ENCODE assay signal across 2 cellular contexts in the genomic region with DNA sequence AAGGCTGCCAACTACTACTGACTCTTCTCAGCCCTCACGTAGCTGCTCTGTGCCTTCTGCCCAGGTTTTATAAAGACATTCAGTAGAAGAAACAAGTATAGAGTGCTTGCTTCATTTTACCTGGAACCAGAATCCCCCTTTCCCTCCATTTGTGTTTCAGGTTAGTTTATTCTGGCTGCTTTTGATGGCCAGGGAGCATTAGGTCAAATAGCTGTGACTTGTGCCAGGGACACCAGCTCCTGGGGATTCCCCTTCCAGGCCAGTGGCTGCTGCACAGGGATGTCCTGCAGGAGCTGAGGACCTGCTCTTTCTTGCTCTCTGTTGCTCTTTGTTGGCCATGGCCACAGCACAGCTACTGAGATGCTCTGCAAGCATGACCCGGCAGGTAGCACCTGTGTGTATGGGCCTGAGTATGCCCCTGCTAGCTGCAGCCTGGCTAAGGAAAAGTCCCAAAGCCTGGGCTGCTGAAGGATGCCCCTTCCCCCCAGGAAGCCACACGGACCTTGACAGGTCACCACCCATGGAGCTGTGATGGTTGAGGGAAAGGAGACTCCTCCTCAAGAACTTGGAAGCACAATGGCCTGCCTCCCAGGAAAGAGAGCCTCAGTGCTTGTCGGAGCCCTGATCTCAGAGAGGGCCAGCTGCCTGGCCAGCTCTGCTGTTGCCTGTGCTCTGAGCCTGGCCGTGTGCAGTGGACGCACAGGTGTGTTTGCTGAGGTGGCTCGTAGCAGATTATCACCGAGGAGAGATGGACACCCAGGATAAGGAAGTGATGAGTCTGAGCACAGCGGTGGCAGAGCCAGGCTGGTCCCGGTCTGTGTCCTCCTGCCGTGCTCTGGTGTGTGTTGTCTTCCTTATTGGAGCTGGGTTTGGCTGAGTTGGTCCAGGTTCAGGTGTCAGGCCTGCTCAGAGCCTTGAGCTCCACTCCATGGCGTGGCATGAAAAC.
TF ChIP-seq lines count a peak whose summit lies in the region.

No MANE protein-coding gene starts in this region.

TF ChIP-seq in liver, 16 proteins besides CTCF, POLR2A, EP300 and RAD21:
- TF ChIP-seq HNF4G (IDR thresholded peaks at IDR 0.05) (peak; percentile 29), SP1 (IDR thresholded peaks at IDR 0.05) (peak; percentile 66), RXRA (IDR thresholded peaks at IDR 0.05) (peak; percentile 74 to 82), MAX (IDR thresholded peaks at IDR 0.05) (peak; percentile 51), TAF1 (conservative IDR thresholded peaks at IDR 0.05) (no peak), NR2F2 (IDR thresholded peaks at IDR 0.05) (peak; percentile 84), FOXA2 (IDR thresholded peaks at IDR 0.05) (peak; percentile 7), JUND (IDR thresholded peaks at IDR 0.05) (no peak), YY1 (IDR thresholded peaks at IDR 0.05) (peak; percentile 79), REST (IDR thresholded peaks at IDR 0.05) (no peak), GABPA (IDR thresholded peaks at IDR 0.05 in 1 of 2, conservative IDR thresholded peaks at IDR 0.05 in 1 of 2) (no peak), HNF4A (conservative IDR thresholded peaks at IDR 0.05) (peak; percentile 60 to 67), EGR1 (IDR thresholded peaks at IDR 0.05; ENCODE audit: low read depth in 2 of 2) (no peak), FOXA1 (IDR thresholded peaks at IDR 0.05) (no peak)
- TF ChIP-seq, protein P1, sequence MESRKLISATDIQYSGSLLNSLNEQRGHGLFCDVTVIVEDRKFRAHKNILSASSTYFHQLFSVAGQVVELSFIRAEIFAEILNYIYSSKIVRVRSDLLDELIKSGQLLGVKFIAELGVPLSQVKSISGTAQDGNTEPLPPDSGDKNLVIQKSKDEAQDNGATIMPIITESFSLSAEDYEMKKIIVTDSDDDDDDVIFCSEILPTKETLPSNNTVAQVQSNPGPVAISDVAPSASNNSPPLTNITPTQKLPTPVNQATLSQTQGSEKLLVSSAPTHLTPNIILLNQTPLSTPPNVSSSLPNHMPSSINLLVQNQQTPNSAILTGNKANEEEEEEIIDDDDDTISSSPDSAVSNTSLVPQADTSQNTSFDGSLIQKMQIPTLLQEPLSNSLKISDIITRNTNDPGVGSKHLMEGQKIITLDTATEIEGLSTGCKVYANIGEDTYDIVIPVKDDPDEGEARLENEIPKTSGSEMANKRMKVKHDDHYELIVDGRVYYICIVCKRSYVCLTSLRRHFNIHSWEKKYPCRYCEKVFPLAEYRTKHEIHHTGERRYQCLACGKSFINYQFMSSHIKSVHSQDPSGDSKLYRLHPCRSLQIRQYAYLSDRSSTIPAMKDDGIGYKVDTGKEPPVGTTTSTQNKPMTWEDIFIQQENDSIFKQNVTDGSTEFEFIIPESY (IDR thresholded peaks at IDR 0.05), result peak; percentile 39
- TF ChIP-seq, protein P2, sequence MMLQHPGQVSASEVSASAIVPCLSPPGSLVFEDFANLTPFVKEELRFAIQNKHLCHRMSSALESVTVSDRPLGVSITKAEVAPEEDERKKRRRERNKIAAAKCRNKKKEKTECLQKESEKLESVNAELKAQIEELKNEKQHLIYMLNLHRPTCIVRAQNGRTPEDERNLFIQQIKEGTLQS (IDR thresholded peaks at IDR 0.05), result no peak

TF ChIP-seq in HepG2, 621 proteins besides CTCF, POLR2A, EP300 and RAD21:
- TF ChIP-seq KMT2B (CRISPR knock-in tag; IDR thresholded peaks at IDR 0.05), result no peak
- no peak for TF ChIP-seq ZNF720 (CRISPR knock-in tag; IDR thresholded peaks at IDR 0.05)
- TF ChIP-seq SIX1 (CRISPR knock-in tag; IDR thresholded peaks at IDR 0.05; ENCODE audit: borderline replicate concordance), result no peak
- TF ChIP-seq, protein P3, sequence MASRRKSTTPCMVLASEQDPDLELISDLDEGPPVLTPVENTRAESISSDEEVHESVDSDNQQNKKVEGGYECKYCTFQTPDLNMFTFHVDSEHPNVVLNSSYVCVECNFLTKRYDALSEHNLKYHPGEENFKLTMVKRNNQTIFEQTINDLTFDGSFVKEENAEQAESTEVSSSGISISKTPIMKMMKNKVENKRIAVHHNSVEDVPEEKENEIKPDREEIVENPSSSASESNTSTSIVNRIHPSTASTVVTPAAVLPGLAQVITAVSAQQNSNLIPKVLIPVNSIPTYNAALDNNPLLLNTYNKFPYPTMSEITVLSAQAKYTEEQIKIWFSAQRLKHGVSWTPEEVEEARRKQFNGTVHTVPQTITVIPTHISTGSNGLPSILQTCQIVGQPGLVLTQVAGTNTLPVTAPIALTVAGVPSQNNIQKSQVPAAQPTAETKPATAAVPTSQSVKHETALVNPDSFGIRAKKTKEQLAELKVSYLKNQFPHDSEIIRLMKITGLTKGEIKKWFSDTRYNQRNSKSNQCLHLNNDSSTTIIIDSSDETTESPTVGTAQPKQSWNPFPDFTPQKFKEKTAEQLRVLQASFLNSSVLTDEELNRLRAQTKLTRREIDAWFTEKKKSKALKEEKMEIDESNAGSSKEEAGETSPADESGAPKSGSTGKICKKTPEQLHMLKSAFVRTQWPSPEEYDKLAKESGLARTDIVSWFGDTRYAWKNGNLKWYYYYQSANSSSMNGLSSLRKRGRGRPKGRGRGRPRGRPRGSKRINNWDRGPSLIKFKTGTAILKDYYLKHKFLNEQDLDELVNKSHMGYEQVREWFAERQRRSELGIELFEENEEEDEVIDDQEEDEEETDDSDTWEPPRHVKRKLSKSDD (CRISPR knock-in tag; IDR thresholded peaks at IDR 0.05; ENCODE audit: low read depth), result no peak
TF ChIP-seq in HepG2: peak in this region for 0.
